In genomic region chr13:97003071-97003470, GRCh38 we compare ENCODE assay signal across 26 cellular contexts. TPM values are rescaled to one million over a fixed set of nuclear protein-coding genes. Genes with fewer than 3 reads are reported as not detected.
DNase-seq lines count a peak whose midpoint lies in the region; ATAC-seq and TF ChIP-seq lines count a peak whose summit lies in the region.
"Had no signal": no experiment of that assay in that cellular context is flagged by ENCODE, and none has a peak within 500 bp of the region (broad histone marks: within the 10 kb centered on the region; RNA-seq: fewer than 3 reads in every experiment).

No MANE protein-coding gene starts in this region.

- H3K9me2 ChIP-seq in HCT116 (ENCODE audit: insufficient read depth), result no peaks in the 10 kb centered on the region

- H3K4me2 ChIP-seq in HCT116 (ENCODE audit: low read length), result peak overlapping the region; percentile 29; the same call in 1 of the 2 replicates

- no peaks in the 10 kb centered on the region for H4K20me1 ChIP-seq in HCT116 (ENCODE audit: insufficient read depth)

- no peak for TF ChIP-seq POLR2A in HCT116 (IDR thresholded peaks at IDR 0.05; ENCODE audit: borderline replicate concordance, extremely low read depth, insufficient read depth, insufficient read length)

- H3K9me3 ChIP-seq in HCT116 (ENCODE audit: control insufficient read depth in 1 of 2, insufficient read depth in 1 of 2, low read depth in 1 of 2, low read length in 2 of 2) (no peaks in the 10 kb centered on the region), psoas muscle (no peaks in the 10 kb centered on the region)
- H3K9me3 ChIP-seq: ascending aorta, heart left ventricle, spleen, testis had no signal

- TF ChIP-seq RAD21 in HCT116 (IDR thresholded peaks at IDR 0.05; ENCODE audit: low read depth), result no peak

- no peak for TF ChIP-seq CTCF in HCT116 (IDR thresholded peaks at IDR 0.05 in 2 of 3, conservative IDR thresholded peaks at IDR 0.05 in 1 of 3; ENCODE audit: borderline replicate concordance in 1 of 3, insufficient read depth in 1 of 3, low read depth in 2 of 3, low read length in 2 of 3)
- no peak for TF ChIP-seq CTCF in psoas muscle (IDR thresholded peaks at IDR 0.05)

- DNase-seq in Daoy (ENCODE audit: low read depth), result peak; percentile 8
- no peak for DNase-seq in HCT116 (ENCODE audit: low read depth, low spot score)
- DNase-seq in SW480 (ENCODE audit: low spot score), result peak; percentile 73
- peak; percentile 54 for DNase-seq in iris pigment epithelial cell (ENCODE audit: low read depth)
- no peak for DNase-seq in psoas muscle
- no peak for DNase-seq in RKO (ENCODE audit: low spot score)
- no peak for DNase-seq in ureter (ENCODE audit: low spot score)
- DNase-seq: activated CD4-positive, alpha-beta T cell treated with anti-CD3 and anti-CD28 coated beads for 4 hours; activated naive CD4-positive, alpha-beta T cell treated with anti-CD3 and anti-CD28 coated beads, Interleukin-2, amount 50 U/mL, for 16 hours; activated T-cell treated with anti-CD3 and anti-CD28 coated beads, Interleukin-2, amount 50 U/mL, for 48 hours; Calu3; cerebellar nuclear complex; EL; heart left ventricle; left ventricle myocardium superior; natural killer cell; NCI-H1105 treated with DMSO at 0.1 percent for 48 hours; NCI-H2029; retina; spleen; stimulated activated CD4-positive, alpha-beta T cell treated with anti-CD3 and anti-CD28 coated beads, Interleukin-2, amount 100 ng/mL, for 48 hours; testis had no signal

- H2AFZ ChIP-seq in HCT116 (ENCODE audit: low read depth, low read length, poor library complexity, severe bottlenecking), result peak overlapping the region; percentile 19

- intact Hi-C loops in HCT116 (cut with micrococcal nuclease), result no loop called here
- intact Hi-C loops in psoas muscle (cut with DNase I), result no loop called here

- no TSS peak for BruUV-seq in HCT116 (replicated peaks; lab: Mats Ljungman, UMichigan)

- RAD21 ChIA-PET in HCT116 (lab: Charles Lee; ENCODE audit: low non-redundant PET in 1 of 2, low total read pairs in 2 of 2, uncharacterized antibody in 2 of 2, unreplicated experiment in 2 of 2), result no interaction called here

- WGBS in psoas muscle, 3 donors, result 76 to 80% (median 77%) methylated on average over 2 of the region's 2 CpGs

- POLR2A ChIA-PET in HCT116 (lab: Charles Lee), result no interaction called here

- no peak overlapping the region for H3K4me3 ChIP-seq in HCT116 (replicated peaks in 1 of 2; ENCODE audit: low read depth in 1 of 2, low read length in 2 of 2)
- H3K4me3 ChIP-seq in psoas muscle, result no peak overlapping the region
- H3K4me3 ChIP-seq: ascending aorta, heart left ventricle, spleen, testis had no signal

- H3K4me1 ChIP-seq in HCT116 (ENCODE audit: control insufficient read depth in 1 of 2, insufficient read depth in 2 of 2, low read length in 2 of 2), result peaks cover 11 to 17% of the 10 kb centered on the region in 2 experiments
- no peaks in the 10 kb centered on the region for H3K4me1 ChIP-seq in psoas muscle
- H3K4me1 ChIP-seq: ascending aorta, testis had no signal

- peak; percentile 69; the same call in 1 of the 2 replicates for ATAC-seq in HCT116
- no peak for ATAC-seq in psoas muscle
- ATAC-seq: heart left ventricle; left ventricle myocardium superior; natural killer cell; stimulated activated memory B cell treated with anti-CD40 and anti-IgM and Interleukin-4, amounts not matched to agents 10 μg/mL and 1 μg/mL and 100 μg/mL, for 72 hours had no signal

- H3K79me2 ChIP-seq in HCT116 (ENCODE audit: insufficient read depth, low read length), result no peaks in the 10 kb centered on the region

- H3K36me3 ChIP-seq in HCT116 (ENCODE audit: control insufficient read depth in 1 of 2, insufficient read depth in 2 of 2, low read length in 2 of 2), result no peaks in the 10 kb centered on the region
- H3K36me3 ChIP-seq in psoas muscle (ENCODE audit: insufficient read depth in 1 of 2, low read depth in 1 of 2), result no peaks in the 10 kb centered on the region
- H3K36me3 ChIP-seq: ascending aorta, heart left ventricle, spleen had no signal

- no peak overlapping the region for H3K9ac ChIP-seq in HCT116 (ENCODE audit: low read length)

- no peak overlapping the region for H3K27ac ChIP-seq in HCT116 (ENCODE audit: low read depth, low read length)
- H3K27ac ChIP-seq in psoas muscle, result no peak overlapping the region
- H3K27ac ChIP-seq: ascending aorta, C4-2B, heart left ventricle, spleen, testis had no signal

- CTCF ChIA-PET in HCT116 (lab: Charles Lee), result interaction anchor here (1.2 kb wide), 1 partner anchor 15 kb away, joined by 4 read pairs; no protein-coding TSS in a partner anchor

- H3K27me3 ChIP-seq in HCT116 (ENCODE audit: insufficient read depth, low read length), result no peaks in the 10 kb centered on the region
- peaks cover 0 to 10% (median 0%) of the 10 kb centered on the region in 3 donors for H3K27me3 ChIP-seq in psoas muscle (ENCODE audit: insufficient read depth in 3 of 3, low read length in 2 of 3)
- H3K27me3 ChIP-seq: ascending aorta, spleen, testis had no signal

TF ChIP-seq in HCT116, 20 proteins besides CTCF, POLR2A, EP300 and RAD21:
- TF ChIP-seq, protein P1, sequence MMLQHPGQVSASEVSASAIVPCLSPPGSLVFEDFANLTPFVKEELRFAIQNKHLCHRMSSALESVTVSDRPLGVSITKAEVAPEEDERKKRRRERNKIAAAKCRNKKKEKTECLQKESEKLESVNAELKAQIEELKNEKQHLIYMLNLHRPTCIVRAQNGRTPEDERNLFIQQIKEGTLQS (IDR thresholded peaks at IDR 0.05), result no peak
- no peak for TF ChIP-seq ZFX (IDR thresholded peaks at IDR 0.05)
- TF ChIP-seq, protein P2, sequence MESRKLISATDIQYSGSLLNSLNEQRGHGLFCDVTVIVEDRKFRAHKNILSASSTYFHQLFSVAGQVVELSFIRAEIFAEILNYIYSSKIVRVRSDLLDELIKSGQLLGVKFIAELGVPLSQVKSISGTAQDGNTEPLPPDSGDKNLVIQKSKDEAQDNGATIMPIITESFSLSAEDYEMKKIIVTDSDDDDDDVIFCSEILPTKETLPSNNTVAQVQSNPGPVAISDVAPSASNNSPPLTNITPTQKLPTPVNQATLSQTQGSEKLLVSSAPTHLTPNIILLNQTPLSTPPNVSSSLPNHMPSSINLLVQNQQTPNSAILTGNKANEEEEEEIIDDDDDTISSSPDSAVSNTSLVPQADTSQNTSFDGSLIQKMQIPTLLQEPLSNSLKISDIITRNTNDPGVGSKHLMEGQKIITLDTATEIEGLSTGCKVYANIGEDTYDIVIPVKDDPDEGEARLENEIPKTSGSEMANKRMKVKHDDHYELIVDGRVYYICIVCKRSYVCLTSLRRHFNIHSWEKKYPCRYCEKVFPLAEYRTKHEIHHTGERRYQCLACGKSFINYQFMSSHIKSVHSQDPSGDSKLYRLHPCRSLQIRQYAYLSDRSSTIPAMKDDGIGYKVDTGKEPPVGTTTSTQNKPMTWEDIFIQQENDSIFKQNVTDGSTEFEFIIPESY (IDR thresholded peaks at IDR 0.05; ENCODE audit: extremely low read depth, insufficient replicate concordance, low read length), result no peak
- TF ChIP-seq EGR1 (IDR thresholded peaks at IDR 0.05; ENCODE audit: low read depth), result no peak
- no peak for TF ChIP-seq ELF1 (IDR thresholded peaks at IDR 0.05; ENCODE audit: borderline replicate concordance, low read depth)
- no peak for TF ChIP-seq POLR2AphosphoS5 (IDR thresholded peaks at IDR 0.05; ENCODE audit: low read depth, low read length)
- TF ChIP-seq, protein P3, sequence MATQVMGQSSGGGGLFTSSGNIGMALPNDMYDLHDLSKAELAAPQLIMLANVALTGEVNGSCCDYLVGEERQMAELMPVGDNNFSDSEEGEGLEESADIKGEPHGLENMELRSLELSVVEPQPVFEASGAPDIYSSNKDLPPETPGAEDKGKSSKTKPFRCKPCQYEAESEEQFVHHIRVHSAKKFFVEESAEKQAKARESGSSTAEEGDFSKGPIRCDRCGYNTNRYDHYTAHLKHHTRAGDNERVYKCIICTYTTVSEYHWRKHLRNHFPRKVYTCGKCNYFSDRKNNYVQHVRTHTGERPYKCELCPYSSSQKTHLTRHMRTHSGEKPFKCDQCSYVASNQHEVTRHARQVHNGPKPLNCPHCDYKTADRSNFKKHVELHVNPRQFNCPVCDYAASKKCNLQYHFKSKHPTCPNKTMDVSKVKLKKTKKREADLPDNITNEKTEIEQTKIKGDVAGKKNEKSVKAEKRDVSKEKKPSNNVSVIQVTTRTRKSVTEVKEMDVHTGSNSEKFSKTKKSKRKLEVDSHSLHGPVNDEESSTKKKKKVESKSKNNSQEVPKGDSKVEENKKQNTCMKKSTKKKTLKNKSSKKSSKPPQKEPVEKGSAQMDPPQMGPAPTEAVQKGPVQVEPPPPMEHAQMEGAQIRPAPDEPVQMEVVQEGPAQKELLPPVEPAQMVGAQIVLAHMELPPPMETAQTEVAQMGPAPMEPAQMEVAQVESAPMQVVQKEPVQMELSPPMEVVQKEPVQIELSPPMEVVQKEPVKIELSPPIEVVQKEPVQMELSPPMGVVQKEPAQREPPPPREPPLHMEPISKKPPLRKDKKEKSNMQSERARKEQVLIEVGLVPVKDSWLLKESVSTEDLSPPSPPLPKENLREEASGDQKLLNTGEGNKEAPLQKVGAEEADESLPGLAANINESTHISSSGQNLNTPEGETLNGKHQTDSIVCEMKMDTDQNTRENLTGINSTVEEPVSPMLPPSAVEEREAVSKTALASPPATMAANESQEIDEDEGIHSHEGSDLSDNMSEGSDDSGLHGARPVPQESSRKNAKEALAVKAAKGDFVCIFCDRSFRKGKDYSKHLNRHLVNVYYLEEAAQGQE (IDR thresholded peaks at IDR 0.05; ENCODE audit: low read depth), result no peak
- TF ChIP-seq SP1 (IDR thresholded peaks at IDR 0.05; ENCODE audit: low read depth), result no peak
- no peak for TF ChIP-seq ZNF274 (IDR thresholded peaks at IDR 0.05; ENCODE audit: low read depth, low read length)
- no peak for TF ChIP-seq JUND (IDR thresholded peaks at IDR 0.05)
- TF ChIP-seq CBX3 (IDR thresholded peaks at IDR 0.05; ENCODE audit: low read depth), result no peak
- no peak for TF ChIP-seq FOSL1 (IDR thresholded peaks at IDR 0.05; ENCODE audit: low read depth)
- TF ChIP-seq CEBPB (IDR thresholded peaks at IDR 0.05; ENCODE audit: low read depth), result no peak
- no peak for TF ChIP-seq SRF (IDR thresholded peaks at IDR 0.05; ENCODE audit: low read depth)
- no peak for TF ChIP-seq MAX (IDR thresholded peaks at IDR 0.05)

RNA-seq across cellular contexts. Expression of gene OXGR1, which starts 8.8 kb away (rescaled TPM):
- total RNA-seq in Daoy (2014; rRNA removed; shearing (Covaris generic)), result 0.06 TPM in 1 of 2 replicates, not detected in the other
- total RNA-seq in HCT116 (2021; ENCODE audit: unreplicated experiment) (not detected), psoas muscle (not detected), ureter (3.7 TPM)
- 0.08 TPM in 1 of 2 replicates, not detected in the other for polyA plus RNA-seq in HCT116 (2012)
- polyA plus RNA-seq in psoas muscle, result under 1 TPM; 0.03 to 0.06 (median 0.05) TPM
- total RNA-seq: ascending aorta, natural killer cell, osteoblast had no signal

Comparison
In these comparisons a context has a peak if more than half of its experiments do, and no peak if none do; other contexts are left out.
1. DNase-seq: peak in Daoy (single experiment), SW480 (single experiment) and iris pigment epithelial cell (single experiment); none in HCT116 (single experiment), psoas muscle (0 of 2), RKO (single experiment) and ureter (single experiment).